ENCODE assay signal across 22 cellular contexts in genomic region chr1:24228312-24228711, GRCh38. TPM values are rescaled to one million over a fixed set of nuclear protein-coding genes. Genes with fewer than 3 reads are reported as not detected.
DNase-seq lines count a peak whose midpoint lies in the region; ATAC-seq and TF ChIP-seq lines count a peak whose summit lies in the region.
"Had no signal": no experiment of that assay in that cellular context is flagged by ENCODE, and none has a peak within 500 bp of the region (broad histone marks: within the 10 kb centered on the region; RNA-seq: fewer than 3 reads in every experiment).

No MANE protein-coding gene starts in this region.

- no peak for TF ChIP-seq CTCF in ovary (IDR thresholded peaks at IDR 0.05)

- intact Hi-C loops in ovary (cut with DNase I), result no loop called here

- H3K36me3 ChIP-seq in ovary, result no peaks in the 10 kb centered on the region

- TF ChIP-seq EP300 in ovary (IDR thresholded peaks at IDR 0.05), result no peak

- H3K27me3 ChIP-seq in ovary, result no peaks in the 10 kb centered on the region
- H3K27me3 ChIP-seq: hepatocyte had no signal

- no peak for TF ChIP-seq POLR2A in ovary (IDR thresholded peaks at IDR 0.05)

- no peak for DNase-seq in central memory CD8-positive, alpha-beta T cell (ENCODE audit: low spot score in 2 of 2)
- DNase-seq in ovary, result no peak
- DNase-seq in islet precursor cell, result no peak
- DNase-seq: activated CD4-positive, alpha-beta memory T cell treated with anti-CD3 and anti-CD28 coated beads, Interleukin-2, amount 10 ng/mL, durations not matched to agents 7 days and 5 days; activated T-cell treated with anti-CD3 and anti-CD28 coated beads, Interleukin-2, amount 50 U/mL, for 48 hours; CD8-positive, alpha-beta memory T cell; EL; HFFc6; mesendoderm; naive thymus-derived CD8-positive, alpha-beta T cell; NCI-H1092 treated with DMSO at 0.1 percent for 48 hours; NCI-H2081 treated with DMSO at 0.1 percent for 48 hours; NCI-H526; SIG-M5; stimulated activated CD4-positive, alpha-beta T cell treated with anti-CD3 and anti-CD28 coated beads, Interleukin-2, amount 100 ng/mL, for 48 hours had no signal

- H3K4me1 ChIP-seq in ovary (ENCODE audit: insufficient read depth), result no peaks in the 10 kb centered on the region

- peak overlapping the region; percentile 24 for H3K27ac Mint-ChIP-seq in central memory CD8-positive, alpha-beta T cell (ENCODE audit: low read depth)
- H3K27ac Mint-ChIP-seq: activated CD4-positive, alpha-beta memory T cell treated with anti-CD3 and anti-CD28 coated beads, Interleukin-2, amount 10 ng/mL, durations not matched to agents 7 days and 5 days; activated naive CD4-positive, alpha-beta T cell treated with anti-CD3 and anti-CD28 coated beads, Interleukin-2, amount 50 U/mL, for 24 hours; HFFc6; naive thymus-derived CD8-positive, alpha-beta T cell had no signal

- no peaks in the 10 kb centered on the region for H3K9me3 Mint-ChIP-seq in central memory CD8-positive, alpha-beta T cell
- H3K9me3 Mint-ChIP-seq: activated CD4-positive, alpha-beta memory T cell treated with anti-CD3 and anti-CD28 coated beads, Interleukin-2, amount 10 ng/mL, durations not matched to agents 7 days and 5 days; activated naive CD4-positive, alpha-beta T cell treated with anti-CD3 and anti-CD28 coated beads, Interleukin-2, amount 50 U/mL, for 24 hours; CD8-positive, alpha-beta memory T cell; HFFc6; naive thymus-derived CD8-positive, alpha-beta T cell had no signal

- H3K36me3 Mint-ChIP-seq in central memory CD8-positive, alpha-beta T cell (ENCODE audit: insufficient read depth), result no peaks in the 10 kb centered on the region
- H3K36me3 Mint-ChIP-seq: activated naive CD4-positive, alpha-beta T cell treated with anti-CD3 and anti-CD28 coated beads, Interleukin-2, amount 50 U/mL, for 24 hours; naive thymus-derived CD8-positive, alpha-beta T cell had no signal

- H3K4me1 Mint-ChIP-seq in central memory CD8-positive, alpha-beta T cell, result peaks cover 13% of the 10 kb centered on the region
- H3K4me1 Mint-ChIP-seq: activated naive CD4-positive, alpha-beta T cell treated with anti-CD3 and anti-CD28 coated beads, Interleukin-2, amount 50 U/mL, for 24 hours; naive thymus-derived CD8-positive, alpha-beta T cell had no signal

- H3K9me3 ChIP-seq in ovary, result no peaks in the 10 kb centered on the region

- H3K27ac ChIP-seq in ovary, result no peak overlapping the region
- H3K27ac ChIP-seq: hepatocyte, VCaP had no signal

- no peak overlapping the region for H3K4me3 ChIP-seq in ovary
- H3K4me3 ChIP-seq: hepatocyte had no signal

- 69 to 79% (median 79%) methylated on average over 4 of the region's 4 CpGs for WGBS in ovary, 3 donors

- no peak overlapping the region for H3K4me3 Mint-ChIP-seq in central memory CD8-positive, alpha-beta T cell
- H3K4me3 Mint-ChIP-seq: activated CD4-positive, alpha-beta memory T cell treated with anti-CD3 and anti-CD28 coated beads, Interleukin-2, amount 10 ng/mL, durations not matched to agents 7 days and 5 days; activated naive CD4-positive, alpha-beta T cell treated with anti-CD3 and anti-CD28 coated beads, Interleukin-2, amount 50 U/mL, for 24 hours; HFFc6; naive thymus-derived CD8-positive, alpha-beta T cell had no signal

- ATAC-seq in GM18517 (IDR thresholded peaks at IDR 0.05; ENCODE audit: unreplicated experiment), result peak; percentile 79
- peak; percentile 65 for ATAC-seq in GM21447 (IDR thresholded peaks at IDR 0.05; ENCODE audit: unreplicated experiment)
- ATAC-seq in HG03095 (IDR thresholded peaks at IDR 0.05; ENCODE audit: unreplicated experiment), result peak; percentile 72
- no peak for ATAC-seq in central memory CD8-positive, alpha-beta T cell (replicated peaks; ENCODE audit: extremely low read depth, poor library complexity, severe bottlenecking)
- no peak for ATAC-seq in GM21528 (IDR thresholded peaks at IDR 0.05; ENCODE audit: low FRiP score, unreplicated experiment)
- ATAC-seq: naive thymus-derived CD8-positive, alpha-beta T cell had no signal

- H3K27me3 Mint-ChIP-seq in central memory CD8-positive, alpha-beta T cell, result peaks cover 10% of the 10 kb centered on the region
- H3K27me3 Mint-ChIP-seq: activated naive CD4-positive, alpha-beta T cell treated with anti-CD3 and anti-CD28 coated beads, Interleukin-2, amount 50 U/mL, for 24 hours had no signal

RNA-seq across cellular contexts. Expression of gene IFNLR1, which starts 41.2 kb away (rescaled TPM):
- 1 to 10 TPM; 1.1 to 2.8 (median 2.0) TPM for total RNA-seq in ovary
- polyA plus RNA-seq in ovary, result under 1 TPM; 0.40 to 0.42 TPM
- total RNA-seq: HFFc6 had no signal

Comparison
In these comparisons a context has a peak if more than half of its experiments do, and no peak if none do; other contexts are left out.
1. ATAC-seq: peak in GM18517 (single experiment), GM21447 (single experiment) and HG03095 (single experiment); none in central memory CD8-positive, alpha-beta T cell (single experiment) and GM21528 (single experiment).